11 cellular contexts compared by ENCODE assay signal in the genomic region with DNA sequence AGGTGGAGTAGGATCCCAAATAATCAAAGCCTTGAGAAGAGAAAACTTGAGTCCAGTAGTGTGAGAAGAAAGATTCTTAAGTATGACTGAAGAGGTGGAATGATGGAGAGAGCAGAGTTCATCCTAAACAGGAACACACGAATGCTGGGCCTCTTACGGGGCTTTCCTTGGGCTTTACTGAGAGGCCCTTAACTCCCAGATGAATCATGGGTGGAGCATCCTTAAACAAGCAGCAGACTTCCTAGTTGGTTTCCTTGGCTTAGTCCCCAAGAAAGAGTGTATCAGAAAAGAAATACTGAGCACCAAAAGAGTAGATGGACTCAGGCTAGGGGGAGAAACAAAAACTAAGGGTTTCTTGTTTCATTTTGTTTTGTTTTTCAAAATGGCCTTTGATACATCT.
DNase-seq lines count a peak whose midpoint lies in the region; ATAC-seq and TF ChIP-seq lines count a peak whose summit lies in the region.
"Had no signal": no experiment of that assay in that cellular context is flagged by ENCODE, and none has a peak within 500 bp of the region (broad histone marks: within the 10 kb centered on the region; RNA-seq: fewer than 3 reads in every experiment).

No MANE protein-coding gene starts in this region.

- no peak for TF ChIP-seq POLR2A in vagina (IDR thresholded peaks at IDR 0.05)

- ATAC-seq in esophagus mucosa: peak; percentile 35
- no peak for ATAC-seq in GM19023 (IDR thresholded peaks at IDR 0.05; ENCODE audit: unreplicated experiment)

- TF ChIP-seq CTCF in cardiac muscle cell (IDR thresholded peaks at IDR 0.05; ENCODE audit: low read depth, low read length): no peak
- no peak for TF ChIP-seq CTCF in vagina (IDR thresholded peaks at IDR 0.05)
- TF ChIP-seq CTCF in WERI-Rb-1 (IDR thresholded peaks at IDR 0.05; ENCODE audit: low read depth, low read length): no peak

- H3K36me3 ChIP-seq in cardiac muscle cell: peaks cover 15% of the 10 kb centered on the region
- H3K36me3 ChIP-seq in mucosa of rectum (ENCODE audit: control insufficient read depth in 2 of 2, insufficient read depth in 2 of 2, low read length in 2 of 2): peaks cover 10 to 15% of the 10 kb centered on the region in 2 donors
- peaks cover 0 to 19% of the 10 kb centered on the region in 2 donors for H3K36me3 ChIP-seq in vagina
- peaks cover 69% of the 10 kb centered on the region for H3K36me3 ChIP-seq in WERI-Rb-1

- intact Hi-C loops in cardiac septum (cut with DNase I) (loop anchor here (5.0 kb wide), 1 partner anchor 95 kb away; no protein-coding TSS in a partner anchor), vagina (cut with DNase I) (loop anchor here (10.0 kb wide), 1 partner anchor 72 kb away; no protein-coding TSS in a partner anchor), head of caudate nucleus (cut with DNase I) (no loop called here)

- DNase-seq in cardiac muscle cell (ENCODE audit: low read depth in 1 of 2, low spot score in 1 of 2) (peak in 1 of 2 donors; percentile 76), cardiac septum (ENCODE audit: low spot score) (no peak), vagina (ENCODE audit: extremely low spot score in 2 of 2) (no peak), head of caudate nucleus (no peak), WERI-Rb-1 (no peak)
- DNase-seq: activated gamma-delta T cell, NCI-H2171 treated with DMSO at 0.1 percent for 48 hours, SHP77 treated with DMSO at 0.1 percent for 48 hours had no signal

- no peak overlapping the region for H3K9ac ChIP-seq in mucosa of rectum (ENCODE audit: low read depth in 1 of 2, low read length in 2 of 2)

- H3K27ac ChIP-seq in cardiac muscle cell (peak overlapping the region; percentile 83), mucosa of rectum (ENCODE audit: low read depth in 2 of 2, low read length in 2 of 2) (peak overlapping the region; percentile 25 to 29), vagina (peak overlapping the region; percentile 61), WERI-Rb-1 (no peak overlapping the region)

- H3K27me3 ChIP-seq in cardiac muscle cell (no peaks in the 10 kb centered on the region), mucosa of rectum (ENCODE audit: control insufficient read depth in 2 of 2, insufficient read depth in 2 of 2, low read length in 2 of 2) (no peaks in the 10 kb centered on the region), vagina (no peaks in the 10 kb centered on the region), WERI-Rb-1 (ENCODE audit: insufficient read depth, low read depth, severe bottlenecking) (no peaks in the 10 kb centered on the region)

- H3K9me3 ChIP-seq in cardiac muscle cell (ENCODE audit: low read depth): no peaks in the 10 kb centered on the region
- no peaks in the 10 kb centered on the region for H3K9me3 ChIP-seq in mucosa of rectum (ENCODE audit: control insufficient read depth in 2 of 2, low read length in 2 of 2)
- H3K9me3 ChIP-seq in vagina: no peaks in the 10 kb centered on the region
- no peaks in the 10 kb centered on the region for H3K9me3 ChIP-seq in WERI-Rb-1 (ENCODE audit: severe bottlenecking)

- H3K4me1 ChIP-seq in cardiac muscle cell (ENCODE audit: low read depth) (peaks cover 38% of the 10 kb centered on the region), mucosa of rectum (ENCODE audit: control insufficient read depth in 2 of 2, insufficient read depth in 2 of 2, low read length in 2 of 2) (peaks cover 0 to 5% of the 10 kb centered on the region in 2 donors), vagina (peaks cover 36% of the 10 kb centered on the region)

- H3K4me3 ChIP-seq in cardiac muscle cell (no peak overlapping the region), mucosa of rectum (ENCODE audit: low read length in 2 of 2) (no peak overlapping the region), vagina (no peak overlapping the region), WERI-Rb-1 (ENCODE audit: low read depth, low read length) (no peak overlapping the region)
